Comparison of ENCODE assay signal across 1 cellular context in the genomic region with DNA sequence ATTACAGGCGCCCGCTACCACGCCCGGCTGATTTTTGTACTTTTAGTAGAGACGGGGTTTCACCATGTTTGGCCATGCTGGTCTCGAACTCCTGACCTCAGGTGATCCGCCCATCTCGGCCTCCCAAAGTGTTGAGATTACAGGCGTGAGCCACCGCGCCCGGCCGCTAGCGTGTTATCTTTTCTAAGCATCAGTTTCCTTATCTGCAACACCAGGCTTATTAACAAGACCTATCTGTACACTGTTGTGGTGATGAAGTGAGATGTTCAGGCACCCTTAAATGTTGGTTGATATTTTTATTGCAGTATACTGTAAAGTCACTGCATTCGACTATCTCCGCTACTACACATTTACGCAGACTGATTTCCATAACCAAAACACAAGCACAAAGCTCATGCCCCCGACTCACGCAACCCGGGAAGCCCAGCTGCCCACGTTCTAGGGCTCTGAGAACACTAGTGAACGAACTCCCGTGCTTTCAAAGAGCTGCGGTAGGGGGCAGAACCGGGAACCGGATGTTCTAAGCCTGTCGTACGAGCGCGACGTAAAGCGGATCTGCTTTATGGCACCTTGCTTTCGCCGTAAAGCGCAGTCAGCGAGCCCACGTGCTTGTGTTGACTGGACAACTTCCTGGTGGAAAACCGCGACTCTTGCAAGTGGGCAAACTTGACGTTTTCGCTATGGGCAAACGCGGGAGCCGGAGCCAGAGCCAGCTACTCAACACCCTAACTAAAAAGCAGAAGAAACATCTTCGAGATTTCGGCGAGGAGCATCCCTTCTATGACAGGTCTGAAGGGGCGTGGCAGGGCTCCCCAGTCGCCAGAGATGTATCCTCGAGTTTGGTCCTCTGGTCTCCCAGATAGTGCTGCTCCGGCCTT.
TF ChIP-seq lines count a peak whose summit lies in the region.

A gene with protein sequence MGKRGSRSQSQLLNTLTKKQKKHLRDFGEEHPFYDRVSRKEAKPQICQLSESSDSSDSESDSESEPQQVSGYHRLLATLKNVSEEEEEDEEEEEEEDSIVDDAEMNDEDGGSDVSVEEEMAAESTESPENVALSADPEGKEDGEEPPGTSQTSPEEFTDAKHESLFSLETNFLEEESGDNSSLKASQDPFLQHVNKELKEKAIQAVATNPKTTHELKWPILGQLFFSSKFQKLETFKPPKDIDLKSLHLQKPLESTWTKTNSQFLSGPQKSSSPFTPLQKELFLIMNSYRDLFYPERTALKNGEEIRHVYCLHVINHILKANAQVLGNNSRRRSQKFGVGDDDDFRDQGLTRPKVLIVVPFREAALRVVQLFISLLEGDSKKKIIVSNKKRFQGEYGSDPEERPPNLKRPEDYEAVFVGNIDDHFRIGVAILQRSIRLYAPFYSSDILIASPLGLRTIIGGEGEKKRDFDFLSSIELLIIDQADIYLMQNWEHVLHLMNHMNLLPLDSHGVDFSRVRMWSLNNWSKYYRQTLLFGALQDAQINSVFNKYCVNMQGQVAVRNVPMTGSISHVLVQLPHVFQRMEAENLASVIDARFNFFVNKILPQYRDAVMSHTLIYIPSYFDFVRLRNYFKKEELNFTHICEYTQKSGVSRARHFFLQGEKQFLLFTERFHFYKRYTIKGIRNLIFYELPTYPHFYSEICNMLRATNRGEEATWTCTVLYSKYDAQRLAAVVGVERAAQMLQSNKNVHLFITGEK (plus strand): TSS at position 589 of the 878 bp plus-strand sequence. CDS start 92 bp downstream, at position 681.

TF ChIP-seq in HEK293, 187 proteins besides CTCF, POLR2A, EP300 and RAD21 (continued from another document and continues in another):
- TF ChIP-seq ZFHX2 (tag by site-specific recombination; conservative IDR thresholded peaks at IDR 0.05) (peak; percentile 59), ZNF302 (tag by site-specific recombination; IDR thresholded peaks at IDR 0.05; ENCODE audit: low read depth) (no peak), ZNF10 (tag by site-specific recombination; IDR thresholded peaks at IDR 0.05) (no peak), MEIS1 (CRISPR knock-in tag; IDR thresholded peaks at IDR 0.05; ENCODE audit: borderline replicate concordance) (no peak), ZNF776 (tag by site-specific recombination; IDR thresholded peaks at IDR 0.05; ENCODE audit: borderline replicate concordance) (no peak), KLF10 (tag by site-specific recombination; IDR thresholded peaks at IDR 0.05) (peak; percentile 44; the same call in 1 of the 2 replicates), ZNF580 (tag by site-specific recombination; IDR thresholded peaks at IDR 0.05) (no peak), ZNF48 (tag by site-specific recombination; IDR thresholded peaks at IDR 0.05) (no peak), ZNF221 (tag by site-specific recombination; IDR thresholded peaks at IDR 0.05; ENCODE audit: borderline replicate concordance) (no peak), ZBTB17 (tag by site-specific recombination; IDR thresholded peaks at IDR 0.05) (peak; percentile 83), ZNF280C (tag by site-specific recombination; IDR thresholded peaks at IDR 0.05) (no peak), ZNF274 (IDR thresholded peaks at IDR 0.05; ENCODE audit: low read length) (no peak), ZNF274 (tag by site-specific recombination; IDR thresholded peaks at IDR 0.05; ENCODE audit: borderline replicate concordance) (no peak), ZNF169 (tag by site-specific recombination; IDR thresholded peaks at IDR 0.05) (no peak), TSHZ1 (tag by site-specific recombination; IDR thresholded peaks at IDR 0.05; ENCODE audit: borderline replicate concordance) (no peak), ZNF600 (tag by site-specific recombination; IDR thresholded peaks at IDR 0.05) (peak; percentile 43; the same call in 1 of the 2 replicates), HIC1 (tag by site-specific recombination; IDR thresholded peaks at IDR 0.05) (no peak), ZNF560 (tag by site-specific recombination; IDR thresholded peaks at IDR 0.05; ENCODE audit: borderline replicate concordance) (no peak), ZNF132 (tag by site-specific recombination; IDR thresholded peaks at IDR 0.05; ENCODE audit: borderline replicate concordance) (no peak), ZNF19 (tag by site-specific recombination; IDR thresholded peaks at IDR 0.05; ENCODE audit: low read depth) (no peak), ZNF548 (tag by site-specific recombination; IDR thresholded peaks at IDR 0.05) (no peak), SCRT1 (tag by site-specific recombination; IDR thresholded peaks at IDR 0.05; ENCODE audit: borderline replicate concordance) (peak; percentile 8; the same call in 1 of the 2 replicates), ZSCAN16 (tag by site-specific recombination; IDR thresholded peaks at IDR 0.05) (peak; percentile 75; the same call in 1 of the 2 replicates), HOXA7 (CRISPR knock-in tag; IDR thresholded peaks at IDR 0.05; ENCODE audit: borderline replicate concordance) (no peak), ZNF324 (tag by site-specific recombination; IDR thresholded peaks at IDR 0.05) (no peak), GLIS1 (tag by site-specific recombination; IDR thresholded peaks at IDR 0.05) (no peak; the same call in 1 of the 2 replicates)
- TF ChIP-seq, protein P1, sequence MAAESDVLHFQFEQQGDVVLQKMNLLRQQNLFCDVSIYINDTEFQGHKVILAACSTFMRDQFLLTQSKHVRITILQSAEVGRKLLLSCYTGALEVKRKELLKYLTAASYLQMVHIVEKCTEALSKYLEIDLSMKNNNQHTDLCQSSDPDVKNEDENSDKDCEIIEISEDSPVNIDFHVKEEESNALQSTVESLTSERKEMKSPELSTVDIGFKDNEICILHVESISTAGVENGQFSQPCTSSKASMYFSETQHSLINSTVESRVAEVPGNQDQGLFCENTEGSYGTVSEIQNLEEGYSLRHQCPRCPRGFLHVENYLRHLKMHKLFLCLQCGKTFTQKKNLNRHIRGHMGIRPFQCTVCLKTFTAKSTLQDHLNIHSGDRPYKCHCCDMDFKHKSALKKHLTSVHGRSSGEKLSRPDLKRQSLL (tag by site-specific recombination; IDR thresholded peaks at IDR 0.05) = peak; percentile 15; the same call in 1 of the 2 replicates
- TF ChIP-seq, protein P2, sequence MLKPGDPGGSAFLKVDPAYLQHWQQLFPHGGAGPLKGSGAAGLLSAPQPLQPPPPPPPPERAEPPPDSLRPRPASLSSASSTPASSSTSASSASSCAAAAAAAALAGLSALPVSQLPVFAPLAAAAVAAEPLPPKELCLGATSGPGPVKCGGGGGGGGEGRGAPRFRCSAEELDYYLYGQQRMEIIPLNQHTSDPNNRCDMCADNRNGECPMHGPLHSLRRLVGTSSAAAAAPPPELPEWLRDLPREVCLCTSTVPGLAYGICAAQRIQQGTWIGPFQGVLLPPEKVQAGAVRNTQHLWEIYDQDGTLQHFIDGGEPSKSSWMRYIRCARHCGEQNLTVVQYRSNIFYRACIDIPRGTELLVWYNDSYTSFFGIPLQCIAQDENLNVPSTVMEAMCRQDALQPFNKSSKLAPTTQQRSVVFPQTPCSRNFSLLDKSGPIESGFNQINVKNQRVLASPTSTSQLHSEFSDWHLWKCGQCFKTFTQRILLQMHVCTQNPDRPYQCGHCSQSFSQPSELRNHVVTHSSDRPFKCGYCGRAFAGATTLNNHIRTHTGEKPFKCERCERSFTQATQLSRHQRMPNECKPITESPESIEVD (tag by site-specific recombination; IDR thresholded peaks at IDR 0.05) = no peak
- TF ChIP-seq, protein P3, sequence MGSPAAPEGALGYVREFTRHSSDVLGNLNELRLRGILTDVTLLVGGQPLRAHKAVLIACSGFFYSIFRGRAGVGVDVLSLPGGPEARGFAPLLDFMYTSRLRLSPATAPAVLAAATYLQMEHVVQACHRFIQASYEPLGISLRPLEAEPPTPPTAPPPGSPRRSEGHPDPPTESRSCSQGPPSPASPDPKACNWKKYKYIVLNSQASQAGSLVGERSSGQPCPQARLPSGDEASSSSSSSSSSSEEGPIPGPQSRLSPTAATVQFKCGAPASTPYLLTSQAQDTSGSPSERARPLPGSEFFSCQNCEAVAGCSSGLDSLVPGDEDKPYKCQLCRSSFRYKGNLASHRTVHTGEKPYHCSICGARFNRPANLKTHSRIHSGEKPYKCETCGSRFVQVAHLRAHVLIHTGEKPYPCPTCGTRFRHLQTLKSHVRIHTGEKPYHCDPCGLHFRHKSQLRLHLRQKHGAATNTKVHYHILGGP (tag by site-specific recombination; IDR thresholded peaks at IDR 0.05) = no peak
- TF ChIP-seq, protein P4, sequence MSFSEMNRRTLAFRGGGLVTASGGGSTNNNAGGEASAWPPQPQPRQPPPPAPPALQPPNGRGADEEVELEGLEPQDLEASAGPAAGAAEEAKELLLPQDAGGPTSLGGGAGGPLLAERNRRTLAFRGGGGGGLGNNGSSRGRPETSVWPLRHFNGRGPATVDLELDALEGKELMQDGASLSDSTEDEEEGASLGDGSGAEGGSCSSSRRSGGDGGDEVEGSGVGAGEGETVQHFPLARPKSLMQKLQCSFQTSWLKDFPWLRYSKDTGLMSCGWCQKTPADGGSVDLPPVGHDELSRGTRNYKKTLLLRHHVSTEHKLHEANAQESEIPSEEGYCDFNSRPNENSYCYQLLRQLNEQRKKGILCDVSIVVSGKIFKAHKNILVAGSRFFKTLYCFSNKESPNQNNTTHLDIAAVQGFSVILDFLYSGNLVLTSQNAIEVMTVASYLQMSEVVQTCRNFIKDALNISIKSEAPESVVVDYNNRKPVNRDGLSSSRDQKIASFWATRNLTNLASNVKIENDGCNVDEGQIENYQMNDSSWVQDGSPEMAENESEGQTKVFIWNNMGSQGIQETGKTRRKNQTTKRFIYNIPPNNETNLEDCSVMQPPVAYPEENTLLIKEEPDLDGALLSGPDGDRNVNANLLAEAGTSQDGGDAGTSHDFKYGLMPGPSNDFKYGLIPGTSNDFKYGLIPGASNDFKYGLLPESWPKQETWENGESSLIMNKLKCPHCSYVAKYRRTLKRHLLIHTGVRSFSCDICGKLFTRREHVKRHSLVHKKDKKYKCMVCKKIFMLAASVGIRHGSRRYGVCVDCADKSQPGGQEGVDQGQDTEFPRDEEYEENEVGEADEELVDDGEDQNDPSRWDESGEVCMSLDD (tag by site-specific recombination; IDR thresholded peaks at IDR 0.05) = peak; percentile 14; the same call in 1 of the 2 replicates
